Comparison of ENCODE assay signal across 16 cellular contexts in the genomic region with DNA sequence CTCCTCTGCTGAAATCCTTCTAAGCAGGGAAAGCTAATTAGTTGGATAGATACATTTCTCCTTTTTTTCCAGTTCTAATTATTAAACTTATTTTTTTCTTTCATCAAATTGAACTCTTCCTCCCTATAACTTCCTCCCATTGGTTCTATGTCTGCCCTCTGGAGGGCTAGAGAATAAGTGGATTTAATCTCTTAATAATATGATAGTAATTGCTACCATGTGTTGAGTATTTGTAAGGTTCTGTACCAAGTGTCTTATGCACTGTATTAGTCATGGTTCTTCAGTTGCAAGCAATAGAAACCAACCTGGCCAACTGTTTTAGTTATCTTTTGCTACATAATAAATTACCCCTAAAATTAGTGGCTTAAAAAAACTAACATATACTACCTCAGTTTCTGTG.
DNase-seq lines count a peak whose midpoint lies in the region; TF ChIP-seq lines count a peak whose summit lies in the region.
"Had no signal": no experiment of that assay in that cellular context is flagged by ENCODE, and none has a peak within 500 bp of the region (broad histone marks: within the 10 kb centered on the region; RNA-seq: fewer than 3 reads in every experiment).

No MANE protein-coding gene starts in this region.

- H3K4me3 ChIP-seq in AG04450 (ENCODE audit: low read depth, low read length) (no peak overlapping the region), Loucy (ENCODE audit: low read length, poor library complexity, severe bottlenecking) (no peak overlapping the region), fibroblast of mammary gland (ENCODE audit: control insufficient read depth, low read depth, low read length) (no peak overlapping the region)
- H3K4me3 ChIP-seq: GM12878, SK-N-MC had no signal

- H3K27me3 ChIP-seq in AG04450 (ENCODE audit: control insufficient read depth, insufficient read depth, low read length) (no peaks in the 10 kb centered on the region), Loucy (ENCODE audit: insufficient read depth, low read length, poor library complexity, severe bottlenecking) (no peaks in the 10 kb centered on the region)

- no peaks in the 10 kb centered on the region for H3K36me3 ChIP-seq in Loucy (ENCODE audit: insufficient read depth, low read length)

- H3K9me3 ChIP-seq in AG04450 (ENCODE audit: control insufficient read depth, insufficient read depth, low read length) (peaks cover 3% of the 10 kb centered on the region; the same call in 1 of the 2 replicates), Loucy (ENCODE audit: insufficient read depth, low read depth, low read length) (no peaks in the 10 kb centered on the region)

- H3K9me2 ChIP-seq in Loucy (replicated peaks; ENCODE audit: low read depth, low read length), result no peaks in the 10 kb centered on the region

- no peaks in the 10 kb centered on the region for H3F3A ChIP-seq in Loucy (ENCODE audit: low read depth)

- no peak overlapping the region for H3K27ac Mint-ChIP-seq in mesothelial cell of epicardium
- H3K27ac Mint-ChIP-seq: T-cell had no signal

- H2AFZ ChIP-seq in Loucy (ENCODE audit: low read length), result no peak overlapping the region

- no peaks in the 10 kb centered on the region for H4K20me1 ChIP-seq in Loucy (ENCODE audit: insufficient read depth, low read length, poor library complexity, severe bottlenecking)

- H3K27ac ChIP-seq in AG04450 (ENCODE audit: low read depth, low read length), result no peak overlapping the region
- H3K27ac ChIP-seq: SK-N-MC had no signal

- H3K9ac ChIP-seq in Loucy (ENCODE audit: low read depth, low read length, poor library complexity, severe bottlenecking), result no peak overlapping the region

- no peaks in the 10 kb centered on the region for H3K79me2 ChIP-seq in Loucy (ENCODE audit: insufficient read depth, low read length)

- POLR2A ChIA-PET in AG04450 (lab: Yijun Ruan, JAX), result no interaction called here

- H3K27me3 Mint-ChIP-seq in mesothelial cell of epicardium (ENCODE audit: low read depth), result no peaks in the 10 kb centered on the region
- H3K27me3 Mint-ChIP-seq: T-cell had no signal

- no peaks in the 10 kb centered on the region for H3K4me1 ChIP-seq in Loucy (ENCODE audit: insufficient read depth, low read length, poor library complexity, severe bottlenecking)

- in situ Hi-C loops in GM13977 (cut with MboI; ENCODE audit: low pct_unique_long_range_greater_than_20kb, low sequenced_read_pairs, unreplicated experiment), result no loop called here

- CTCF ChIA-PET in AG04450 (lab: Charles Lee), result no interaction called here

- peaks cover 58% of the 10 kb centered on the region for H3K9me3 Mint-ChIP-seq in mesothelial cell of epicardium

- H3K4me2 ChIP-seq in Loucy (ENCODE audit: low read depth, low read length, poor library complexity, severe bottlenecking), result no peak overlapping the region

- DNase-seq in AG04450 (ENCODE audit: low read depth, low spot score) (no peak), ELR (ENCODE audit: low read depth) (peak; percentile 10), fibroblast of mammary gland (ENCODE audit: low read depth) (peak; percentile 82), GM13977 (ENCODE audit: low spot score) (no peak), NCI-H2196 treated with DMSO at 0.1 percent for 48 hours (lab: John Stamatoyannopoulos, UW; ENCODE audit: unreplicated experiment) (no peak), midbrain (lab: John Stamatoyannopoulos, UW) (no peak), mesothelial cell of epicardium (ENCODE audit: low spot score in 2 of 2, unreplicated experiment in 2 of 2) (no peak)
- DNase-seq: AML-193, DMS79 treated with DMSO at 0.1 percent for 48 hours, NCI-H1105, NCI-H2081 treated with DMSO at 0.1 percent for 48 hours, Right ventricle myocardium superior, T-cell had no signal

- H3K36me3 Mint-ChIP-seq in mesothelial cell of epicardium, result peaks cover 5% of the 10 kb centered on the region

- no peak overlapping the region for H3K4me3 Mint-ChIP-seq in mesothelial cell of epicardium
- H3K4me3 Mint-ChIP-seq: T-cell had no signal

- TF ChIP-seq CTCF in AG04450 (IDR thresholded peaks at IDR 0.05; ENCODE audit: low read depth, low read length) (0 out of 2 replicates have a peak, but pooled peaks have one; percentile 3), Loucy (conservative IDR thresholded peaks at IDR 0.05; ENCODE audit: low read length) (0 out of 2 replicates have a peak, but pooled peaks have one; percentile 9), fibroblast of mammary gland (conservative IDR thresholded peaks at IDR 0.05; ENCODE audit: control insufficient read depth, insufficient read depth, low read depth, low read length) (peak; percentile 30), GM13977 (IDR thresholded peaks at IDR 0.05; ENCODE audit: extremely low read depth, insufficient read depth, missing control alignments) (no peak), mesothelial cell of epicardium (IDR thresholded peaks at IDR 0.05; ENCODE audit: unreplicated experiment) (no peak)

- H3K4me1 Mint-ChIP-seq in mesothelial cell of epicardium, result no peaks in the 10 kb centered on the region

Comparison
In these comparisons a context has a peak if more than half of its experiments do, and no peak if none do; other contexts are left out.
1. DNase-seq: peak in ELR (single experiment) and fibroblast of mammary gland (single experiment); none in AG04450 (single experiment), GM13977 (single experiment), NCI-H2196 treated with DMSO at 0.1 percent for 48 hours (single experiment), midbrain (single experiment) and mesothelial cell of epicardium (0 of 2).
2. CTCF ChIP-seq: peak in AG04450 (single experiment), Loucy (single experiment) and fibroblast of mammary gland (single experiment); none in GM13977 (single experiment) and mesothelial cell of epicardium (single experiment).